Comparison of ENCODE assay signal across 19 cellular contexts in the genomic region with DNA sequence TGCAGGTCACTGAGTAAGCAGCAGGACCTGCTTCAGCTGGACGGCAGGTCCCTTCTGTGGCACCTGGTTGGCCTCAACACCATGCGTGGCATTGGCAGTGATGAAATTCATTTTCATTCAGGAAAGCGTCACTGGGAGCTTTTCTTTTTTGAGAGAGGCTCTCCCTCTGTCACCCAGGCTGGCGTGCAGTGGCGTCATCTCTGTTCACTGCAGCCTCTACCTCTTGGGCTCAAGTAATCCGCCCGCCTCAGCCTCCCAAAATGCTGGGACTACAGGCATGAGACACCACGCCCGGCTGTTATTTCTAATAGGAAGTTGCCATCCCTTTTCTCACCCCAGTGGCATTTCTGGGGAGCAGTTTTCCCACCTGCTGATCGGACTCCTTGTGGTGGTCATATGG. TPM values are rescaled to one million over a fixed set of nuclear protein-coding genes. Genes with fewer than 3 reads are reported as not detected.
DNase-seq lines count a peak whose midpoint lies in the region; ATAC-seq lines count a peak whose summit lies in the region.
"Had no signal": no experiment of that assay in that cellular context is flagged by ENCODE, and none has a peak within 500 bp of the region (broad histone marks: within the 10 kb centered on the region; RNA-seq: fewer than 3 reads in every experiment).

No MANE protein-coding gene starts in this region.

- CTCF ChIA-PET in activated CD4-positive, alpha-beta T cell treated with anti-CD3 and anti-CD28 coated beads for 36 hours (lab: Charles Lee), result interaction anchor here (0.6 to 2.0 kb wide), 5 partner anchors 8 to 328 kb away, joined by 3 to 9 read pairs (median 4); a partner anchor contains a TSS
- CTCF ChIA-PET in activated CD4-positive, alpha-beta memory T cell treated with anti-CD3 and anti-CD28 coated beads, Interleukin-2, amount 10 ng/mL, durations not matched to agents 7 days and 5 days (lab: Charles Lee), result interaction anchor here (1.3 kb wide), 1 partner anchor 207 kb away, joined by 5 read pairs; no protein-coding TSS in a partner anchor

- peaks cover 21% of the 10 kb centered on the region for H3K36me3 ChIP-seq in CD4-positive, CD25-positive, alpha-beta regulatory T cell (ENCODE audit: control insufficient read depth, insufficient read depth, low read length)
- H3K36me3 ChIP-seq: WERI-Rb-1 had no signal

- H3K4me1 Mint-ChIP-seq in activated CD4-positive, alpha-beta T cell treated with anti-CD3 and anti-CD28 coated beads for 36 hours, result peaks cover 96% of the 10 kb centered on the region
- peaks cover 33 to 98% (median 80%) of the 10 kb centered on the region in 4 donors for H3K4me1 Mint-ChIP-seq in CD4-positive, CD25-positive, alpha-beta regulatory T cell
- peaks cover 94% of the 10 kb centered on the region for H3K4me1 Mint-ChIP-seq in activated CD4-positive, alpha-beta memory T cell treated with anti-CD3 and anti-CD28 coated beads, Interleukin-2, amount 10 ng/mL, durations not matched to agents 7 days and 5 days
- peaks cover 92% of the 10 kb centered on the region for H3K4me1 Mint-ChIP-seq in central memory CD8-positive, alpha-beta T cell

- peaks cover 40% of the 10 kb centered on the region for H3K36me3 Mint-ChIP-seq in activated CD4-positive, alpha-beta T cell treated with anti-CD3 and anti-CD28 coated beads for 36 hours (ENCODE audit: low read depth)
- H3K36me3 Mint-ChIP-seq in CD4-positive, CD25-positive, alpha-beta regulatory T cell, result peaks cover 36% of the 10 kb centered on the region
- H3K36me3 Mint-ChIP-seq in activated CD4-positive, alpha-beta memory T cell treated with anti-CD3 and anti-CD28 coated beads, Interleukin-2, amount 10 ng/mL, durations not matched to agents 7 days and 5 days (ENCODE audit: low read depth), result peaks cover 41% of the 10 kb centered on the region
- H3K36me3 Mint-ChIP-seq in central memory CD8-positive, alpha-beta T cell (ENCODE audit: insufficient read depth), result peaks cover 24% of the 10 kb centered on the region

- H3K27me3 ChIP-seq in CD4-positive, CD25-positive, alpha-beta regulatory T cell (ENCODE audit: control insufficient read depth, insufficient read depth, low read length), result no peaks in the 10 kb centered on the region

- H3K27me3 Mint-ChIP-seq in activated CD4-positive, alpha-beta T cell treated with anti-CD3 and anti-CD28 coated beads for 36 hours, result no peaks in the 10 kb centered on the region
- no peaks in the 10 kb centered on the region for H3K27me3 Mint-ChIP-seq in CD4-positive, CD25-positive, alpha-beta regulatory T cell
- H3K27me3 Mint-ChIP-seq in activated CD4-positive, alpha-beta memory T cell treated with anti-CD3 and anti-CD28 coated beads, Interleukin-2, amount 10 ng/mL, durations not matched to agents 7 days and 5 days, result no peaks in the 10 kb centered on the region
- no peaks in the 10 kb centered on the region for H3K27me3 Mint-ChIP-seq in central memory CD8-positive, alpha-beta T cell
- H3K27me3 Mint-ChIP-seq: type B pancreatic cell had no signal

- no peak for DNase-seq in activated CD4-positive, alpha-beta T cell treated with anti-CD3 and anti-CD28 coated beads for 36 hours
- DNase-seq in activated CD4-positive, alpha-beta T cell treated with anti-CD3 and anti-CD28 coated beads, Interleukin-2, amount 50 U/mL, for 4 hours, result no peak
- DNase-seq in CD4-positive, CD25-positive, alpha-beta regulatory T cell, result no peak
- DNase-seq in activated CD4-positive, alpha-beta memory T cell treated with anti-CD3 and anti-CD28 coated beads, Interleukin-2, amount 10 ng/mL, durations not matched to agents 7 days and 5 days, result no peak
- DNase-seq in central memory CD8-positive, alpha-beta T cell (ENCODE audit: low spot score in 2 of 2), result no peak
- no peak for DNase-seq in NCI-H2029 (lab: John Stamatoyannopoulos, UW)
- DNase-seq: activated naive CD4-positive, alpha-beta T cell treated with Interleukin-2 at 50 U/mL for 16 hours; cerebellar nuclear complex; DMS53; mammary epithelial cell; NCI-H82; psoas muscle; SK-N-SH; WERI-Rb-1 had no signal

- peak overlapping the region; percentile 68 for H3K27ac ChIP-seq in CD4-positive, CD25-positive, alpha-beta regulatory T cell (ENCODE audit: insufficient read depth, low read length, poor library complexity, severe bottlenecking)
- H3K27ac ChIP-seq: 22Rv1, psoas muscle, WERI-Rb-1 had no signal

- H3K9me3 Mint-ChIP-seq in activated CD4-positive, alpha-beta T cell treated with anti-CD3 and anti-CD28 coated beads for 36 hours (ENCODE audit: low read depth), result no peaks in the 10 kb centered on the region
- H3K9me3 Mint-ChIP-seq in CD4-positive, CD25-positive, alpha-beta regulatory T cell, result no peaks in the 10 kb centered on the region
- H3K9me3 Mint-ChIP-seq in activated CD4-positive, alpha-beta memory T cell treated with anti-CD3 and anti-CD28 coated beads, Interleukin-2, amount 10 ng/mL, durations not matched to agents 7 days and 5 days, result no peaks in the 10 kb centered on the region
- H3K9me3 Mint-ChIP-seq in central memory CD8-positive, alpha-beta T cell, result no peaks in the 10 kb centered on the region
- H3K9me3 Mint-ChIP-seq: T-helper 2 cell treated with Interferon-gamma antibody and Interleukin-4, amounts not matched to agents 5 μg/mL and 100 μg/mL, for 36 hours; type B pancreatic cell had no signal

- ATAC-seq in activated CD4-positive, alpha-beta T cell treated with anti-CD3 and anti-CD28 coated beads for 36 hours, result no peak
- ATAC-seq in CD4-positive, CD25-positive, alpha-beta regulatory T cell (ENCODE audit: low read depth in 2 of 2), result no peak
- ATAC-seq in central memory CD8-positive, alpha-beta T cell (replicated peaks; ENCODE audit: extremely low read depth, poor library complexity, severe bottlenecking), result no peak
- ATAC-seq in GM18873 (IDR thresholded peaks at IDR 0.05; ENCODE audit: low FRiP score, unreplicated experiment), result no peak
- no peak for ATAC-seq in HG03139 (IDR thresholded peaks at IDR 0.05; ENCODE audit: unreplicated experiment)
- ATAC-seq: psoas muscle had no signal

- H3K9me3 ChIP-seq in CD4-positive, CD25-positive, alpha-beta regulatory T cell (ENCODE audit: control insufficient read depth in 2 of 2, low read length in 2 of 2), result no peaks in the 10 kb centered on the region
- H3K9me3 ChIP-seq: psoas muscle, SK-N-SH had no signal

- peak overlapping the region; percentile 58 for H3K27ac Mint-ChIP-seq in activated CD4-positive, alpha-beta T cell treated with anti-CD3 and anti-CD28 coated beads for 36 hours
- peak overlapping the region; percentile 86 to 95 (median 95) for H3K27ac Mint-ChIP-seq in CD4-positive, CD25-positive, alpha-beta regulatory T cell
- H3K27ac Mint-ChIP-seq in activated CD4-positive, alpha-beta memory T cell treated with anti-CD3 and anti-CD28 coated beads, Interleukin-2, amount 10 ng/mL, durations not matched to agents 7 days and 5 days, result peak overlapping the region; percentile 15
- H3K27ac Mint-ChIP-seq in central memory CD8-positive, alpha-beta T cell (ENCODE audit: low read depth), result peak overlapping the region; percentile 38
- H3K27ac Mint-ChIP-seq: type B pancreatic cell had no signal

- intact Hi-C loops in activated CD4-positive, alpha-beta T cell treated with anti-CD3 and anti-CD28 coated beads for 36 hours (cut with DNase I, micrococcal nuclease), result no loop called here

- peaks cover 93% of the 10 kb centered on the region for H3K4me1 ChIP-seq in CD4-positive, CD25-positive, alpha-beta regulatory T cell (ENCODE audit: control insufficient read depth, insufficient read depth, low read length, poor library complexity, severe bottlenecking)

- POLR2A ChIA-PET in activated CD4-positive, alpha-beta T cell treated with anti-CD3 and anti-CD28 coated beads for 36 hours (lab: Charles Lee), result interaction anchor here (0.6 to 1.2 kb wide), 2 partner anchors 39 to 203 kb away, joined by 3 to 4 read pairs; no protein-coding TSS in a partner anchor
- POLR2A ChIA-PET in activated CD4-positive, alpha-beta memory T cell treated with anti-CD3 and anti-CD28 coated beads, Interleukin-2, amount 10 ng/mL, durations not matched to agents 7 days and 5 days (lab: Charles Lee), result interaction anchor here (0.7 to 4.0 kb wide), 7 partner anchors 13 to 207 kb away, joined by 3 to 21 read pairs (median 3); no protein-coding TSS in a partner anchor

- peak overlapping the region; percentile 67 for H3K4me3 ChIP-seq in CD4-positive, CD25-positive, alpha-beta regulatory T cell (ENCODE audit: low read depth, low read length)
- H3K4me3 ChIP-seq: psoas muscle had no signal

- H3K4me3 Mint-ChIP-seq in activated CD4-positive, alpha-beta T cell treated with anti-CD3 and anti-CD28 coated beads for 36 hours, result no peak overlapping the region
- peak overlapping the region; percentile 17 to 90 (median 84) for H3K4me3 Mint-ChIP-seq in CD4-positive, CD25-positive, alpha-beta regulatory T cell
- H3K4me3 Mint-ChIP-seq in activated CD4-positive, alpha-beta memory T cell treated with anti-CD3 and anti-CD28 coated beads, Interleukin-2, amount 10 ng/mL, durations not matched to agents 7 days and 5 days, result no peak overlapping the region
- peak overlapping the region; percentile 69 for H3K4me3 Mint-ChIP-seq in central memory CD8-positive, alpha-beta T cell
- H3K4me3 Mint-ChIP-seq: T-helper 2 cell treated with Interferon-gamma antibody and Interleukin-4, amounts not matched to agents 5 μg/mL and 100 μg/mL, for 36 hours; type B pancreatic cell had no signal

RNA-seq across cellular contexts. Expression of a gene that starts 39.3 kb away (rescaled TPM):
- 10 to 100 TPM; 84.7 to 87.5 TPM for total RNA-seq in activated CD4-positive, alpha-beta T cell treated with anti-CD3 and anti-CD28 coated beads for 36 hours
- 167 TPM for total RNA-seq in CD4-positive, CD25-positive, alpha-beta regulatory T cell
- 10 to 100 TPM; 44.8 to 62.3 (median 58.6) TPM for polyA plus RNA-seq in CD4-positive, CD25-positive, alpha-beta regulatory T cell
- total RNA-seq in activated CD4-positive, alpha-beta memory T cell treated with anti-CD3 and anti-CD28 coated beads, Interleukin-2, amount 10 ng/mL, durations not matched to agents 7 days and 5 days, result 10 to 100 TPM; 70.8 to 75.9 TPM

Comparison
In these comparisons a context has a peak if more than half of its experiments do, and no peak if none do; other contexts are left out.
1. H3K27ac Mint-ChIP-seq: peak in every context shown above with its lines; median percentile 95 in CD4-positive, CD25-positive, alpha-beta regulatory T cell; 58 in activated CD4-positive, alpha-beta T cell treated with anti-CD3 and anti-CD28 coated beads for 36 hours; 38 in central memory CD8-positive, alpha-beta T cell; 15 in activated CD4-positive, alpha-beta memory T cell treated with anti-CD3 and anti-CD28 coated beads, Interleukin-2, amount 10 ng/mL, durations not matched to agents 7 days and 5 days.
2. H3K4me3 Mint-ChIP-seq: peak in CD4-positive, CD25-positive, alpha-beta regulatory T cell (4 of 4) and central memory CD8-positive, alpha-beta T cell (single experiment); none in activated CD4-positive, alpha-beta T cell treated with anti-CD3 and anti-CD28 coated beads for 36 hours (single experiment) and activated CD4-positive, alpha-beta memory T cell treated with anti-CD3 and anti-CD28 coated beads, Interleukin-2, amount 10 ng/mL, durations not matched to agents 7 days and 5 days (single experiment).